1 cellular context compared by ENCODE assay signal in genomic region chr12:57341275-57341990, GRCh38.
TF ChIP-seq lines count a peak whose summit lies in the region.

No MANE protein-coding gene starts in this region.

TF ChIP-seq in WTC11, 78 proteins besides CTCF, POLR2A, EP300 and RAD21 (continued from another document):
- TF ChIP-seq AR (CRISPR knock-in tag; IDR thresholded peaks at IDR 0.05) = no peak
